8 cellular contexts compared by ENCODE assay signal in genomic region chr19:56393119-56394012, GRCh38. TPM values are rescaled to one million over a fixed set of nuclear protein-coding genes. Genes with fewer than 3 reads are reported as not detected.
A peak's percentile ranks its signal among the peaks of the same experiment; 100 is the strongest.
DNase-seq lines count a peak whose midpoint lies in the region; ATAC-seq, FAIRE-seq and TF ChIP-seq lines count a peak whose summit lies in the region.

TSS of gene ZNF582 (minus strand) at chr19:56393534. CDS start at chr19:56391752, 1,782 bp downstream.

- dilution Hi-C loops in endothelial cell of umbilical vein (cut with MboI; ENCODE audit: extremely low pct_ligation_motif_present, low sequenced_read_pairs) = no loop called here

- peak; percentile 96 for FAIRE-seq in endothelial cell of umbilical vein (lab: Jason Lieb, UNC)

- peak within 1 kb of the TSS; percentile 68 for H2AFZ ChIP-seq in endothelial cell of umbilical vein (ENCODE audit: low read depth, low read length)

- H3K27ac ChIP-seq in endothelial cell of umbilical vein (ENCODE audit: insufficient read depth, low read depth, low read length) = peak within 1 kb of the TSS; percentile 26

- H3K27ac Mint-ChIP-seq in mesothelial cell of epicardium = peak within 1 kb of the TSS; percentile 92

- peak within 1 kb of the TSS; percentile 87 for H3K4me3 Mint-ChIP-seq in mesothelial cell of epicardium

- H3K4me3 ChIP-seq in AG10803 (ENCODE audit: low read length) (peak within 1 kb of the TSS; percentile 90), endothelial cell of umbilical vein (replicated peaks in 1 of 3; ENCODE audit: insufficient read depth in 1 of 3, low read depth in 1 of 3, low read length in 3 of 3) (peak within 1 kb of the TSS in 2 of 3 experiments; percentile 17 to 64)

- no peaks in the 10 kb centered on the region for H4K20me1 ChIP-seq in endothelial cell of umbilical vein (replicated peaks; ENCODE audit: control insufficient read depth, extremely low read depth, insufficient read depth, low read length)

- DNase-seq in AG10803 (ENCODE audit: low read depth) (peak; percentile 96), NCI-H526 treated with DMSO at 0.1 percent for 48 hours (lab: John Stamatoyannopoulos, UW) (peak; percentile 77), endothelial cell of umbilical vein (ENCODE audit: low read depth, low spot score) (peak; percentile 94), mesothelial cell of epicardium (ENCODE audit: low spot score in 2 of 2, unreplicated experiment in 2 of 2) (peak; percentile 61 to 82)
- peak; percentile 76 for DNase-seq in activated CD8-positive, alpha-beta memory T cell treated with anti-CD3 and anti-CD28 coated beads, Interleukin-2, amount 50 U/mL, for 24 hours (ENCODE audit: extremely low read depth)
- DNase-seq in stimulated activated CD8-positive, alpha-beta memory T cell treated with anti-CD3 and anti-CD28 coated beads, Interleukin-15, amount 100 ng/mL, for 4 hours (ENCODE audit: low read depth in 2 of 2) = peak; percentile 79 to 86

- no peaks in the 10 kb centered on the region for H3K9me1 ChIP-seq in endothelial cell of umbilical vein (replicated peaks; ENCODE audit: control insufficient read depth, extremely low read depth, insufficient read depth, low read length)

- no peaks in the 10 kb centered on the region for H3K9me3 ChIP-seq in endothelial cell of umbilical vein (replicated peaks; ENCODE audit: control insufficient read depth, insufficient read depth, low read length)

- H3K27me3 ChIP-seq in endothelial cell of umbilical vein (ENCODE audit: control insufficient read depth in 2 of 2, insufficient read depth in 2 of 2, low read length in 2 of 2) = no peaks in the 10 kb centered on the region

- no peaks in the 10 kb centered on the region for H3K4me1 ChIP-seq in endothelial cell of umbilical vein (ENCODE audit: control insufficient read depth, extremely low read depth, insufficient read depth, low read length)

- peak within 1 kb of the TSS; percentile 41 for H3K4me2 ChIP-seq in endothelial cell of umbilical vein (ENCODE audit: insufficient read depth, low read length)

- H3K36me3 ChIP-seq in endothelial cell of umbilical vein (ENCODE audit: control insufficient read depth in 2 of 2, extremely low read depth in 1 of 2, insufficient read depth in 2 of 2, low read length in 2 of 2) = no peaks in the 10 kb centered on the region

- no peaks in the 10 kb centered on the region for H3K79me2 ChIP-seq in endothelial cell of umbilical vein (ENCODE audit: control insufficient read depth, insufficient read depth, low read length)

- CTCF ChIA-PET in endothelial cell of umbilical vein (lab: Charles Lee) = interaction anchor here (1.6 kb wide), 1 partner anchor 25 kb away, joined by 3 read pairs; no protein-coding TSS in a partner anchor

- POLR2A ChIA-PET in endothelial cell of umbilical vein (lab: Charles Lee) = no interaction called here

- peak; percentile 97 for ATAC-seq in HG03354 (IDR thresholded peaks at IDR 0.05; ENCODE audit: poor library complexity, severe bottlenecking, unreplicated experiment)

- H3K4me1 Mint-ChIP-seq in mesothelial cell of epicardium = peaks cover 4% of the 10 kb centered on the region

- TSS peak; percentile 51 for BruUV-seq in endothelial cell of umbilical vein (replicated peaks; lab: Mats Ljungman, UMichigan)

- peak within 1 kb of the TSS; percentile 45 for H3K9ac ChIP-seq in endothelial cell of umbilical vein (replicated peaks; ENCODE audit: extremely low read depth, insufficient read depth, low read length)

- no peaks in the 10 kb centered on the region for H3K27me3 Mint-ChIP-seq in mesothelial cell of epicardium (ENCODE audit: low read depth)

- TF ChIP-seq CTCF in AG10803 (conservative IDR thresholded peaks at IDR 0.05; ENCODE audit: low read length) (peak; percentile 73), endothelial cell of umbilical vein (IDR thresholded peaks at IDR 0.05; ENCODE audit: extremely low read depth in 1 of 2, insufficient read depth in 1 of 2, low read depth in 1 of 2, low read length in 2 of 2) (peak; percentile 75 to 87), mesothelial cell of epicardium (IDR thresholded peaks at IDR 0.05; ENCODE audit: unreplicated experiment) (peak; percentile 48)

- TF ChIP-seq POLR2A in GM18951 (IDR thresholded peaks at IDR 0.05; ENCODE audit: extremely low read depth, insufficient read depth, insufficient read length) = peak; percentile 49
- peak; percentile 70 for TF ChIP-seq POLR2A in endothelial cell of umbilical vein (IDR thresholded peaks at IDR 0.05; ENCODE audit: low read depth, low read length)

- intact Hi-C loops in endothelial cell of umbilical vein (cut with micrococcal nuclease) = loop anchor here (1.0 kb wide), 5 partner anchors 11 to 1762 kb away; partner anchors contain the start of genes ZFP28, ZNF583 and ZSCAN5A

- H3K36me3 Mint-ChIP-seq in mesothelial cell of epicardium = peaks cover 72% of the 10 kb centered on the region

- peaks cover 71% of the 10 kb centered on the region for H3K9me3 Mint-ChIP-seq in mesothelial cell of epicardium

- in situ Hi-C loops in GM18951 (cut with MboI; ENCODE audit: low sequenced_read_pairs, unreplicated experiment) = no loop called here

TF ChIP-seq in endothelial cell of umbilical vein, 7 proteins besides CTCF, POLR2A, EP300 and RAD21:
- TF ChIP-seq MYC (IDR thresholded peaks at IDR 0.05; ENCODE audit: low read depth, low read length) (no peak), JUN (IDR thresholded peaks at IDR 0.05; ENCODE audit: borderline replicate concordance, insufficient read depth, insufficient read length, low read depth) (no peak), MAX (IDR thresholded peaks at IDR 0.05; ENCODE audit: insufficient read depth, insufficient read length) (no peak), EZH2 (IDR thresholded peaks at IDR 0.05; ENCODE audit: borderline replicate concordance, low read depth, low read length, severe bottlenecking) (no peak), POLR2AphosphoS5 (IDR thresholded peaks at IDR 0.05; ENCODE audit: insufficient read depth, low read depth, low read length) (no peak), FOS (IDR thresholded peaks at IDR 0.05; ENCODE audit: borderline replicate concordance, insufficient read depth, low read length) (no peak), GATA2 (IDR thresholded peaks at IDR 0.05; ENCODE audit: insufficient read depth, insufficient read length, low read depth, low read length) (no peak)

RNA-seq across cellular contexts. Expression of gene ZNF582, which starts in this region (rescaled TPM):
- total RNA-seq in endothelial cell of umbilical vein (2.2 and 2.9 TPM in 2 replicates), mesothelial cell of epicardium (5.1 to 5.6 TPM (median 5.1 TPM) in 3 replicates)
- 2.2 and 2.5 TPM in 2 replicates for polyA plus RNA-seq in endothelial cell of umbilical vein
- polyA plus RNA-seq in endothelial cell of umbilical vein (2011; cell fraction: cytosol; rRNA removed) = 1.8 and 2.1 TPM in 2 replicates
- polyA plus RNA-seq in endothelial cell of umbilical vein (2011; cell fraction: nucleus; rRNA removed) = 1.6 and 3.0 TPM in 2 replicates
- polyA plus RNA-seq in endothelial cell of umbilical vein (2012) = 1.5 and 2.7 TPM in 2 replicates
- polyA minus RNA-seq in endothelial cell of umbilical vein = 2.3 and 2.8 TPM in 2 replicates
- polyA minus RNA-seq in endothelial cell of umbilical vein (2011; cell fraction: cytosol; rRNA and poly(A)+ RNA removed) = not detected
- polyA minus RNA-seq in endothelial cell of umbilical vein (2011; cell fraction: nucleus; rRNA and poly(A)+ RNA removed) = 1.2 and 1.8 TPM in 2 replicates

Comparison
In these comparisons a context has a peak if more than half of its experiments do, and no peak if none do; other contexts are left out.
1. Peak in every context shown above with its lines: DNase-seq, ATAC-seq, H3K4me3 ChIP-seq and H3K27ac ChIP-seq.